In genomic region chr2:193350509-193350908, GRCh38 we compare ENCODE assay signal across 26 cellular contexts.
DNase-seq lines count a peak whose midpoint lies in the region; ATAC-seq, FAIRE-seq and TF ChIP-seq lines count a peak whose summit lies in the region.
"Had no signal": no experiment of that assay in that cellular context is flagged by ENCODE, and none has a peak within 500 bp of the region (broad histone marks: within the 10 kb centered on the region; RNA-seq: fewer than 3 reads in every experiment).

No MANE protein-coding gene starts in this region.

- DNase-seq in HFFc6 (no peak), endodermal cell (peak; percentile 51), nephron progenitor cell (no peak), NOMO-1 treated with dmso at 0.1 percent for 144 hours (lab: John Stamatoyannopoulos, UW; ENCODE audit: unreplicated experiment) (no peak), urothelium cell line (ENCODE audit: low spot score) (no peak)
- no peak for DNase-seq in activated CD4-positive, alpha-beta memory T cell treated with anti-CD3 and anti-CD28 coated beads, Interleukin-2, amount 10 ng/mL, durations not matched to agents 7 days and 5 days
- DNase-seq: AML-193; C1 segment of cervical spinal cord; CD4-positive, alpha-beta memory T cell; COR-L47; GF-D8; H7; Kasumi-1; MG63; NCI-H2029 treated with DMSO at 0.1 percent for 48 hours; NCI-H2227 treated with DMSO at 0.1 percent for 48 hours; NCI-H69; PC-3; SJCRH30 had no signal

- no peak overlapping the region for H3K9ac ChIP-seq in endodermal cell (ENCODE audit: extremely low read depth, low read length, poor library complexity, severe bottlenecking)

- H2AFZ ChIP-seq in ACC112 (ENCODE audit: low read length, unreplicated experiment), result peak overlapping the region; percentile 5

- no peaks in the 10 kb centered on the region for H3K36me3 ChIP-seq in ACC112 (ENCODE audit: insufficient read depth, low read length)
- no peaks in the 10 kb centered on the region for H3K36me3 ChIP-seq in endodermal cell (ENCODE audit: control insufficient read depth, insufficient read depth, low read length)
- H3K36me3 ChIP-seq: MG63, SJCRH30 had no signal

- POLR2A ChIA-PET in activated CD4-positive, alpha-beta memory T cell treated with anti-CD3 and anti-CD28 coated beads, Interleukin-2, amount 10 ng/mL, durations not matched to agents 7 days and 5 days (lab: Charles Lee), result no interaction called here

- no peaks in the 10 kb centered on the region for H3K9me3 ChIP-seq in endodermal cell (ENCODE audit: control insufficient read depth, low read length)
- H3K9me3 ChIP-seq: MG63, SJCRH30 had no signal

- H3K9me3 Mint-ChIP-seq in HFFc6, result peaks cover 6% of the 10 kb centered on the region; the same call in 1 of the 2 replicates
- peaks cover 2% of the 10 kb centered on the region for H3K9me3 Mint-ChIP-seq in endodermal cell
- no peaks in the 10 kb centered on the region for H3K9me3 Mint-ChIP-seq in nephron progenitor cell
- no peaks in the 10 kb centered on the region for H3K9me3 Mint-ChIP-seq in activated CD4-positive, alpha-beta memory T cell treated with anti-CD3 and anti-CD28 coated beads, Interleukin-2, amount 10 ng/mL, durations not matched to agents 7 days and 5 days

- no peak for TF ChIP-seq CTCF in HFFc6 (IDR thresholded peaks at IDR 0.05)
- no peak for TF ChIP-seq CTCF in endodermal cell (conservative IDR thresholded peaks at IDR 0.05)
- TF ChIP-seq CTCF in nephron progenitor cell (IDR thresholded peaks at IDR 0.05), result no peak

- H3K4me3 ChIP-seq in ACC112 (ENCODE audit: low read depth, low read length), result no peak overlapping the region
- H3K4me3 ChIP-seq in endodermal cell (ENCODE audit: low read length), result no peak overlapping the region
- H3K4me3 ChIP-seq: K562, MG63, SJCRH30 had no signal

- no peaks in the 10 kb centered on the region for H3K4me1 ChIP-seq in ACC112 (ENCODE audit: control insufficient read depth, insufficient read depth, low read length, unreplicated experiment)
- H3K4me1 ChIP-seq in endodermal cell (ENCODE audit: control insufficient read depth, insufficient read depth, low read length), result no peaks in the 10 kb centered on the region
- H3K4me1 ChIP-seq: SJCRH30 had no signal

- no peaks in the 10 kb centered on the region for H3K4me1 Mint-ChIP-seq in HFFc6 (ENCODE audit: low read depth)
- H3K4me1 Mint-ChIP-seq in endodermal cell, result peaks cover 15% of the 10 kb centered on the region
- H3K4me1 Mint-ChIP-seq in nephron progenitor cell, result no peaks in the 10 kb centered on the region
- peaks cover 5% of the 10 kb centered on the region for H3K4me1 Mint-ChIP-seq in activated CD4-positive, alpha-beta memory T cell treated with anti-CD3 and anti-CD28 coated beads, Interleukin-2, amount 10 ng/mL, durations not matched to agents 7 days and 5 days

- H3K27ac ChIP-seq in ACC112 (ENCODE audit: low read depth, low read length), result no peak overlapping the region
- no peak overlapping the region for H3K27ac ChIP-seq in endodermal cell (ENCODE audit: low read depth, low read length)
- H3K27ac ChIP-seq: SJCRH30 had no signal

- no peaks in the 10 kb centered on the region for H3K79me2 ChIP-seq in ACC112 (ENCODE audit: control insufficient read depth, insufficient read depth, low read length, unreplicated experiment)

- H3K27ac Mint-ChIP-seq in HFFc6 (no peak overlapping the region), endodermal cell (no peak overlapping the region), nephron progenitor cell (peak overlapping the region; percentile 86)
- H3K27ac Mint-ChIP-seq in activated CD4-positive, alpha-beta memory T cell treated with anti-CD3 and anti-CD28 coated beads, Interleukin-2, amount 10 ng/mL, durations not matched to agents 7 days and 5 days, result no peak overlapping the region
- H3K27ac Mint-ChIP-seq: CD4-positive, alpha-beta memory T cell had no signal

- H3K36me3 Mint-ChIP-seq in HFFc6 (ENCODE audit: low read depth), result no peaks in the 10 kb centered on the region
- H3K36me3 Mint-ChIP-seq in endodermal cell (ENCODE audit: low read depth), result no peaks in the 10 kb centered on the region
- no peaks in the 10 kb centered on the region for H3K36me3 Mint-ChIP-seq in nephron progenitor cell (ENCODE audit: low read depth)
- no peaks in the 10 kb centered on the region for H3K36me3 Mint-ChIP-seq in activated CD4-positive, alpha-beta memory T cell treated with anti-CD3 and anti-CD28 coated beads, Interleukin-2, amount 10 ng/mL, durations not matched to agents 7 days and 5 days (ENCODE audit: low read depth)
- H3K36me3 Mint-ChIP-seq: CD4-positive, alpha-beta memory T cell had no signal

- CTCF ChIA-PET in activated CD4-positive, alpha-beta memory T cell treated with anti-CD3 and anti-CD28 coated beads, Interleukin-2, amount 10 ng/mL, durations not matched to agents 7 days and 5 days (lab: Charles Lee), result no interaction called here

- no peak for ATAC-seq in GM21619 (IDR thresholded peaks at IDR 0.05; ENCODE audit: unreplicated experiment)
- ATAC-seq: K562, PC-3, SK-N-SH treated with all-trans-retinoic acid at 6 μM for 48 hours had no signal

- H3K4me3 Mint-ChIP-seq in HFFc6 (peak overlapping the region; percentile 21; the same call in 1 of the 2 replicates), endodermal cell (no peak overlapping the region), nephron progenitor cell (no peak overlapping the region)
- no peak overlapping the region for H3K4me3 Mint-ChIP-seq in activated CD4-positive, alpha-beta memory T cell treated with anti-CD3 and anti-CD28 coated beads, Interleukin-2, amount 10 ng/mL, durations not matched to agents 7 days and 5 days
- H3K4me3 Mint-ChIP-seq: CD4-positive, alpha-beta memory T cell had no signal

- 91% methylated on average over 2 of the region's 2 CpGs; no CpG with 5 or more reads in 1 of the 2 experiments for WGBS in endodermal cell (ENCODE audit: insufficient coverage in 1 of 2, insufficient read length in 1 of 2), 2 experiments

- H3K27me3 ChIP-seq in ACC112 (ENCODE audit: insufficient read depth, low read length) (no peaks in the 10 kb centered on the region), endodermal cell (ENCODE audit: control insufficient read depth, insufficient read depth, low read length, poor library complexity, severe bottlenecking) (no peaks in the 10 kb centered on the region)
- H3K27me3 ChIP-seq: MG63, SJCRH30 had no signal

- H3K27me3 Mint-ChIP-seq in HFFc6 (ENCODE audit: insufficient read depth), result no peaks in the 10 kb centered on the region
- no peaks in the 10 kb centered on the region for H3K27me3 Mint-ChIP-seq in endodermal cell (ENCODE audit: insufficient read depth)
- no peaks in the 10 kb centered on the region for H3K27me3 Mint-ChIP-seq in nephron progenitor cell (ENCODE audit: low read depth, poor library complexity)
- H3K27me3 Mint-ChIP-seq in activated CD4-positive, alpha-beta memory T cell treated with anti-CD3 and anti-CD28 coated beads, Interleukin-2, amount 10 ng/mL, durations not matched to agents 7 days and 5 days, result no peaks in the 10 kb centered on the region
- H3K27me3 Mint-ChIP-seq: CD4-positive, alpha-beta memory T cell had no signal

- no peak for FAIRE-seq in urothelium cell line (lab: Jason Lieb, UNC)
- FAIRE-seq: A204.1, GM12891, GM19239, K562 had no signal
